Comparison of ENCODE assay signal across 19 cellular contexts in genomic region chr12:17344649-17345048, GRCh38.
"Had no signal": no experiment of that assay in that cellular context is flagged by ENCODE, and none has a peak within 500 bp of the region (broad histone marks: within the 10 kb centered on the region; RNA-seq: fewer than 3 reads in every experiment).

No MANE protein-coding gene starts in this region.

- H3K36me3 ChIP-seq: ascending aorta, colonic mucosa, left ventricle myocardium inferior, thyroid gland, WERI-Rb-1 had no signal

- H3K36me3 Mint-ChIP-seq: activated naive CD4-positive, alpha-beta T cell treated with anti-CD3 and anti-CD28 coated beads, Interleukin-2, amount 50 U/mL, for 24 hours had no signal

- H3K4me3 Mint-ChIP-seq: activated naive CD4-positive, alpha-beta T cell treated with anti-CD3 and anti-CD28 coated beads, Interleukin-2, amount 50 U/mL, for 24 hours; central memory CD8-positive, alpha-beta T cell; nephron had no signal

- H3K4me1 ChIP-seq: ascending aorta, colonic mucosa, left ventricle myocardium inferior, thyroid gland had no signal

- H3K4me3 ChIP-seq: ascending aorta, colonic mucosa, left ventricle myocardium inferior, thyroid gland had no signal

- DNase-seq: activated CD4-positive, alpha-beta T cell treated with anti-CD3 and anti-CD28 coated beads, Interleukin-2, amount 50 U/mL, for 4 hours; activated gamma-delta T cell; colonic mucosa; hypothalamus; kidney; left ventricle myocardium inferior; mammary epithelial cell; midbrain; occipital lobe; stimulated activated CD4-positive, alpha-beta T cell treated with anti-CD3 and anti-CD28 coated beads, Interleukin-12 subunit alpha, Interleukin-12 subunit beta, amount 100 ng/mL, for 4 hours; stimulated activated CD4-positive, alpha-beta T cell treated with anti-CD3 and anti-CD28 coated beads, Interleukin-1b, Interleukin-23, amount 100 ng/mL, for 48 hours; stimulated activated CD8-positive, alpha-beta memory T cell treated with anti-CD3 and anti-CD28 coated beads, Interleukin-4, amount 100 ng/mL, for 48 hours; stimulated activated naive CD4-positive, alpha-beta T cell treated with Interleukin-2 at 50 U/mL for 16 hours; thyroid gland; WERI-Rb-1 had no signal

- H3K4me1 Mint-ChIP-seq: activated naive CD4-positive, alpha-beta T cell treated with anti-CD3 and anti-CD28 coated beads, Interleukin-2, amount 50 U/mL, for 24 hours; central memory CD8-positive, alpha-beta T cell; nephron had no signal

- H3K27me3 ChIP-seq: ascending aorta, colonic mucosa, thyroid gland had no signal

- H3K27ac ChIP-seq: ascending aorta, colonic mucosa, left ventricle myocardium inferior, thyroid gland, WERI-Rb-1 had no signal

- H3K27ac Mint-ChIP-seq: activated naive CD4-positive, alpha-beta T cell treated with anti-CD3 and anti-CD28 coated beads, Interleukin-2, amount 50 U/mL, for 24 hours; nephron had no signal

- H3K27me3 Mint-ChIP-seq: activated naive CD4-positive, alpha-beta T cell treated with anti-CD3 and anti-CD28 coated beads, Interleukin-2, amount 50 U/mL, for 24 hours; central memory CD8-positive, alpha-beta T cell had no signal
